2 cellular contexts compared by ENCODE assay signal in the genomic region with DNA sequence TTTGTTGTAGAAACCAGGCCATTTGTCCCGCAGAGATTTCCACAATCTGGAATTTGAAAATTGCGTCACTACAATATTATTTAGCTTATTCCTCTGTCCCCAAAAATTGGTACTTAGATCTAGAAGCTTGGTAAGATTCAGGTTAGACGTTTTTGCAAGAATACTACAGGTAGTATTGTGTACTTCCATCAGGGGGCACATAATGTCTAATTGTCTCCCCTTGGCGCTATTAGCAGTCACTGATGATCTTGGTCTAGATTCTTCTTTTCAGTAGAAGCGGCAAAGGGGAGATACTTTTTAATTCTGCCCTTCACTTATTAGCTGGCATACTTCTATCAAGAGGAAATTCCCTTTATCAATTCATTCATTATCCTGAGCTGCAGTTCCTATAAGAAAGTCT.
TF ChIP-seq lines count a peak whose summit lies in the region.

No MANE protein-coding gene starts in this region.

TF ChIP-seq in GM23338, 12 proteins besides CTCF, POLR2A, EP300 and RAD21:
- TF ChIP-seq, protein P1, sequence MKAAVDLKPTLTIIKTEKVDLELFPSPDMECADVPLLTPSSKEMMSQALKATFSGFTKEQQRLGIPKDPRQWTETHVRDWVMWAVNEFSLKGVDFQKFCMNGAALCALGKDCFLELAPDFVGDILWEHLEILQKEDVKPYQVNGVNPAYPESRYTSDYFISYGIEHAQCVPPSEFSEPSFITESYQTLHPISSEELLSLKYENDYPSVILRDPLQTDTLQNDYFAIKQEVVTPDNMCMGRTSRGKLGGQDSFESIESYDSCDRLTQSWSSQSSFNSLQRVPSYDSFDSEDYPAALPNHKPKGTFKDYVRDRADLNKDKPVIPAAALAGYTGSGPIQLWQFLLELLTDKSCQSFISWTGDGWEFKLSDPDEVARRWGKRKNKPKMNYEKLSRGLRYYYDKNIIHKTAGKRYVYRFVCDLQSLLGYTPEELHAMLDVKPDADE (IDR thresholded peaks at IDR 0.05), result no peak

TF ChIP-seq in GM12878, 131 proteins besides CTCF, POLR2A, EP300 and RAD21 (continued from another document):
- TF ChIP-seq, protein P2, sequence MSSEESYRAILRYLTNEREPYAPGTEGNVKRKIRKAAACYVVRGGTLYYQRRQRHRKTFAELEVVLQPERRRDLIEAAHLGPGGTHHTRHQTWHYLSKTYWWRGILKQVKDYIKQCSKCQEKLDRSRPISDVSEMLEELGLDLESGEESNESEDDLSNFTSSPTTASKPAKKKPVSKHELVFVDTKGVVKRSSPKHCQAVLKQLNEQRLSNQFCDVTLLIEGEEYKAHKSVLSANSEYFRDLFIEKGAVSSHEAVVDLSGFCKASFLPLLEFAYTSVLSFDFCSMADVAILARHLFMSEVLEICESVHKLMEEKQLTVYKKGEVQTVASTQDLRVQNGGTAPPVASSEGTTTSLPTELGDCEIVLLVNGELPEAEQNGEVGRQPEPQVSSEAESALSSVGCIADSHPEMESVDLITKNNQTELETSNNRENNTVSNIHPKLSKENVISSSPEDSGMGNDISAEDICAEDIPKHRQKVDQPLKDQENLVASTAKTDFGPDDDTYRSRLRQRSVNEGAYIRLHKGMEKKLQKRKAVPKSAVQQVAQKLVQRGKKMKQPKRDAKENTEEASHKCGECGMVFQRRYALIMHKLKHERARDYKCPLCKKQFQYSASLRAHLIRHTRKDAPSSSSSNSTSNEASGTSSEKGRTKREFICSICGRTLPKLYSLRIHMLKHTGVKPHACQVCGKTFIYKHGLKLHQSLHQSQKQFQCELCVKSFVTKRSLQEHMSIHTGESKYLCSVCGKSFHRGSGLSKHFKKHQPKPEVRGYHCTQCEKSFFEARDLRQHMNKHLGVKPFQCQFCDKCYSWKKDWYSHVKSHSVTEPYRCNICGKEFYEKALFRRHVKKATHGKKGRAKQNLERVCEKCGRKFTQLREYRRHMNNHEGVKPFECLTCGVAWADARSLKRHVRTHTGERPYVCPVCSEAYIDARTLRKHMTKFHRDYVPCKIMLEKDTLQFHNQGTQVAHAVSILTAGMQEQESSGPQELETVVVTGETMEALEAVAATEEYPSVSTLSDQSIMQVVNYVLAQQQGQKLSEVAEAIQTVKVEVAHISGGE (CRISPR knock-in tag; IDR thresholded peaks at IDR 0.05), result no peak
- TF ChIP-seq ZBED1 (IDR thresholded peaks at IDR 0.05; ENCODE audit: borderline replicate concordance), result no peak
TF ChIP-seq in GM12878: peak in this region for 1.
